ENCODE assay signal across 12 cellular contexts in genomic region chr2:217996345-217996744, GRCh38. TPM values are rescaled to one million over a fixed set of nuclear protein-coding genes. Genes with fewer than 3 reads are reported as not detected.
DNase-seq lines count a peak whose midpoint lies in the region; ATAC-seq and TF ChIP-seq lines count a peak whose summit lies in the region.
"Had no signal": no experiment of that assay in that cellular context is flagged by ENCODE, and none has a peak within 500 bp of the region (broad histone marks: within the 10 kb centered on the region; RNA-seq: fewer than 3 reads in every experiment).

No MANE protein-coding gene starts in this region.

- intact Hi-C loops in stomach (cut with DNase I; ENCODE audit: low total_unique reads): no loop called here

- peaks cover 0 to 36% of the 10 kb centered on the region in 2 donors for H3K4me1 ChIP-seq in right atrium auricular region
- peaks cover 29 to 45% (median 37%) of the 10 kb centered on the region in 4 donors for H3K4me1 ChIP-seq in stomach
- no peaks in the 10 kb centered on the region for H3K4me1 ChIP-seq in HAP-1

- peak overlapping the region; percentile 29 to 66 for H3K27ac ChIP-seq in right atrium auricular region
- peak overlapping the region in 4 of 5 donors; percentile 16 to 66 (median 53) for H3K27ac ChIP-seq in stomach
- H3K27ac ChIP-seq: cardiac muscle cell had no signal

- ATAC-seq in GM18517 (IDR thresholded peaks at IDR 0.05; ENCODE audit: unreplicated experiment) (no peak), HG02610 (IDR thresholded peaks at IDR 0.05; ENCODE audit: unreplicated experiment) (no peak)
- ATAC-seq: Panc1 had no signal

- no peak for TF ChIP-seq EP300 in stomach (IDR thresholded peaks at IDR 0.05)

- no peak for TF ChIP-seq POLR2A in stomach (IDR thresholded peaks at IDR 0.05)

- TF ChIP-seq CTCF in astrocyte of the spinal cord (IDR thresholded peaks at IDR 0.05; ENCODE audit: low read depth, low read length) (no peak), right atrium auricular region (IDR thresholded peaks at IDR 0.05) (no peak), stomach (IDR thresholded peaks at IDR 0.05) (no peak)

- 39 to 72% (median 66%) methylated on average over 2 to 5 of the region's 5 CpGs for WGBS in stomach, 5 donors

- peak; percentile 74 for DNase-seq in HCEC 1CT
- peak; percentile 58 for DNase-seq in astrocyte of the spinal cord (ENCODE audit: low read depth, low spot score)
- peak; percentile 79 for DNase-seq in right atrium auricular region (ENCODE audit: low spot score)
- no peak for DNase-seq in stomach
- DNase-seq in activated CD4-positive, alpha-beta T cell treated with anti-CD3 and anti-CD28 coated beads for 1 hour: no peak
- DNase-seq in HAP-1 (ENCODE audit: low spot score in 2 of 2): no peak
- DNase-seq: activated CD4-positive, alpha-beta memory T cell treated with anti-CD3 and anti-CD28 coated beads, Interleukin-2, amount 10 ng/mL, durations not matched to agents 7 days and 5 days; retina had no signal

- H3K27me3 ChIP-seq in right atrium auricular region (no peaks in the 10 kb centered on the region), stomach (no peaks in the 10 kb centered on the region), HAP-1 (ENCODE audit: low read depth) (no peaks in the 10 kb centered on the region)

- in situ Hi-C loops in astrocyte of the spinal cord (cut with HindIII; ENCODE audit: low sequenced_read_pairs): no loop called here
- in situ Hi-C loops in HAP-1 (cut with MboI; ENCODE audit: low sequenced_read_pairs): no loop called here

- no peaks in the 10 kb centered on the region for H3K9me3 ChIP-seq in right atrium auricular region
- no peaks in the 10 kb centered on the region for H3K9me3 ChIP-seq in stomach
- H3K9me3 ChIP-seq in HAP-1: no peaks in the 10 kb centered on the region

- no peak overlapping the region for H3K4me3 ChIP-seq in astrocyte of the spinal cord (ENCODE audit: low read depth, low read length)
- no peak overlapping the region for H3K4me3 ChIP-seq in right atrium auricular region
- H3K4me3 ChIP-seq in stomach: no peak overlapping the region
- H3K4me3 ChIP-seq in HAP-1: no peak overlapping the region
- H3K4me3 ChIP-seq: cardiac muscle cell had no signal

- H3K36me3 ChIP-seq in right atrium auricular region: no peaks in the 10 kb centered on the region
- no peaks in the 10 kb centered on the region for H3K36me3 ChIP-seq in stomach
- no peaks in the 10 kb centered on the region for H3K36me3 ChIP-seq in HAP-1 (replicated peaks)
- H3K36me3 ChIP-seq: cardiac muscle cell had no signal

RNA-seq across cellular contexts. Expression of gene TNS1, which starts 6.5 kb away (rescaled TPM):
- total RNA-seq in right atrium auricular region (100 to 1,000 TPM; 393 to 720 TPM), stomach (100 to 1,000 TPM; 145 to 682 (median 198) TPM)
- 10 to 100 TPM; 18.5 to 44.9 (median 33.2) TPM for polyA plus RNA-seq in stomach

Comparison
In these comparisons a context has a peak if more than half of its experiments do, and no peak if none do; other contexts are left out.
1. DNase-seq: peak in HCEC 1CT (single experiment), astrocyte of the spinal cord (single experiment) and right atrium auricular region (single experiment); none in stomach (single experiment), activated CD4-positive, alpha-beta T cell treated with anti-CD3 and anti-CD28 coated beads for 1 hour (single experiment) and HAP-1 (0 of 2).